ENCODE assay signal across 8 cellular contexts in genomic region chr19:44755219-44755618, GRCh38. TPM values are rescaled to one million over a fixed set of nuclear protein-coding genes. Genes with fewer than 3 reads are reported as not detected.
DNase-seq lines count a peak whose midpoint lies in the region; ATAC-seq, FAIRE-seq and TF ChIP-seq lines count a peak whose summit lies in the region.

No MANE protein-coding gene starts in this region.

- peaks cover 10% of the 10 kb centered on the region for H3K36me3 Mint-ChIP-seq in nephron (ENCODE audit: low read depth)

- no peaks in the 10 kb centered on the region for H3K27me3 ChIP-seq in BLaER1
- no peaks in the 10 kb centered on the region for H3K27me3 ChIP-seq in KMS-11 (ENCODE audit: insufficient read depth, low read depth)
- peaks cover 26% of the 10 kb centered on the region for H3K27me3 ChIP-seq in trophoblast cell (ENCODE audit: insufficient read depth, low read length)

- FAIRE-seq in D721Med (lab: Jason Lieb, UNC), result no peak

- H3K9ac ChIP-seq in BLaER1 (peak overlapping the region; percentile 80), KMS-11 (peak overlapping the region; percentile 77), trophoblast cell (ENCODE audit: low read length) (no peak overlapping the region)

- H3K4me1 Mint-ChIP-seq in nephron, result peaks cover 45% of the 10 kb centered on the region

- peaks cover 35% of the 10 kb centered on the region for H3K36me3 ChIP-seq in BLaER1
- peaks cover 4% of the 10 kb centered on the region; the same call in 1 of the 2 replicates for H3K36me3 ChIP-seq in KMS-11 (ENCODE audit: insufficient read depth)
- H3K36me3 ChIP-seq in trophoblast cell (ENCODE audit: control insufficient read depth in 1 of 2, insufficient read depth in 2 of 2, low read length in 2 of 2), result no peaks in the 10 kb centered on the region

- H3K4ac ChIP-seq in trophoblast cell (ENCODE audit: low read depth, low read length), result no peak overlapping the region

- H3K79me1 ChIP-seq in trophoblast cell (ENCODE audit: low read length), result peaks cover 6% of the 10 kb centered on the region

- no peak overlapping the region for H3K18ac ChIP-seq in trophoblast cell (ENCODE audit: low read length)

- no peak overlapping the region for H2BK120ac ChIP-seq in trophoblast cell (ENCODE audit: insufficient read depth, low read length, poor library complexity)

- no peak overlapping the region for H4K12ac ChIP-seq in trophoblast cell (ENCODE audit: low read depth, low read length)

- peak overlapping the region; percentile 58 to 77 (median 59) for H3K27ac Mint-ChIP-seq in nephron

- peak overlapping the region; percentile 77 to 81 (median 80) for H3K4me3 Mint-ChIP-seq in nephron

- H3K27me3 Mint-ChIP-seq in nephron (ENCODE audit: low read depth), result peaks cover 25% of the 10 kb centered on the region

- H4K20me1 ChIP-seq in BLaER1 (peaks cover 11% of the 10 kb centered on the region; the same call in 1 of the 2 replicates), KMS-11 (ENCODE audit: insufficient read depth) (no peaks in the 10 kb centered on the region)

- no peak overlapping the region for H2BK12ac ChIP-seq in trophoblast cell (ENCODE audit: low read length)

- no peak for ATAC-seq in HG02588 (IDR thresholded peaks at IDR 0.05; ENCODE audit: unreplicated experiment)

- peak overlapping the region; percentile 90 for H3K27ac ChIP-seq in BLaER1
- H3K27ac ChIP-seq in KMS-11, result peak overlapping the region; percentile 85
- H3K27ac ChIP-seq in cingulate gyrus (ENCODE audit: low read depth, low read length), result peak overlapping the region; percentile 10
- H3K27ac ChIP-seq in trophoblast cell (ENCODE audit: low read depth, low read length), result no peak overlapping the region

- no peak overlapping the region for H4K91ac ChIP-seq in trophoblast cell (ENCODE audit: low read depth, low read length)

- DNase-seq in SHP77 (lab: John Stamatoyannopoulos, UW) (no peak), trophoblast cell (no peak), D721Med (ENCODE audit: insufficient read length, low spot score) (no peak)

- H3K4me2 ChIP-seq in BLaER1 (peak overlapping the region; percentile 99), KMS-11 (peak overlapping the region; percentile 100), trophoblast cell (ENCODE audit: low read length) (no peak overlapping the region)

- H3K9me3 ChIP-seq in BLaER1 (no peaks in the 10 kb centered on the region), trophoblast cell (ENCODE audit: insufficient read depth, low read depth, low read length) (peaks cover 6% of the 10 kb centered on the region)

- H3K4me1 ChIP-seq in BLaER1 (peaks cover 90% of the 10 kb centered on the region), KMS-11 (ENCODE audit: low read depth, poor library complexity, severe bottlenecking) (peaks cover 60% of the 10 kb centered on the region), trophoblast cell (ENCODE audit: control insufficient read depth in 1 of 2, insufficient read depth in 2 of 2, low read length in 2 of 2) (peaks cover 27 to 29% of the 10 kb centered on the region in 2 experiments)

- H3K23ac ChIP-seq in trophoblast cell (ENCODE audit: low read length), result no peak overlapping the region

- TF ChIP-seq CTCF in KMS-11 (conservative IDR thresholded peaks at IDR 0.05; ENCODE audit: low read depth, low read length) (no peak), nephron (IDR thresholded peaks at IDR 0.05; ENCODE audit: unreplicated experiment in 3 of 3) (no peak), D721Med (IDR thresholded peaks at IDR 0.05; ENCODE audit: insufficient read depth, missing control alignments) (no peak)

- no peaks in the 10 kb centered on the region for H3K9me3 Mint-ChIP-seq in nephron

- H3K4me3 ChIP-seq in BLaER1, result peak overlapping the region; percentile 67
- H3K4me3 ChIP-seq in KMS-11 (IDR thresholded peaks at IDR 0.05; ENCODE audit: insufficient read depth, low read depth, low read length), result no peak overlapping the region
- H3K4me3 ChIP-seq in trophoblast cell (ENCODE audit: low read depth, low read length), result no peak overlapping the region

- H4K8ac ChIP-seq in trophoblast cell (ENCODE audit: low read depth, low read length), result no peak overlapping the region

- H2BK5ac ChIP-seq in trophoblast cell (ENCODE audit: low read depth, low read length, poor library complexity), result no peak overlapping the region

- H3K14ac ChIP-seq in trophoblast cell (ENCODE audit: low read length), result no peak overlapping the region

- no peak overlapping the region for H2AFZ ChIP-seq in KMS-11 (ENCODE audit: low read depth)
- H2AFZ ChIP-seq in trophoblast cell (ENCODE audit: insufficient read depth, low read length, poor library complexity), result no peak overlapping the region

- no CpG with 5 or more reads among the region's 4 CpGs for WGBS in trophoblast cell (ENCODE audit: extremely low coverage, insufficient coverage, insufficient read length)

- peaks cover 41% of the 10 kb centered on the region for H3K79me2 ChIP-seq in KMS-11 (ENCODE audit: insufficient read depth, low read depth)
- H3K79me2 ChIP-seq in trophoblast cell (ENCODE audit: control insufficient read depth, insufficient read depth, low read length, poor library complexity), result no peaks in the 10 kb centered on the region

- H2AK5ac ChIP-seq in trophoblast cell (ENCODE audit: low read length), result no peak overlapping the region

RNA-seq across cellular contexts. Expression of gene BCL3, which starts 6.7 kb away (rescaled TPM):
- 1.7 and 2.0 TPM in 2 replicates for polyA plus RNA-seq in trophoblast cell (2013)

RNA-seq across cellular contexts. Expression of gene CBLC, which starts 22.5 kb away (rescaled TPM):
- 1.4 and 1.7 TPM in 2 replicates for polyA plus RNA-seq in trophoblast cell (2013)

RNA-seq across cellular contexts. Expression of gene BCAM, which starts 53.7 kb away (rescaled TPM):
- 33.0 and 36.2 TPM in 2 replicates for polyA plus RNA-seq in trophoblast cell (2013)

RNA-seq across cellular contexts. Expression of gene CEACAM16, which starts 56.3 kb away (rescaled TPM):
- polyA plus RNA-seq in trophoblast cell (2013), result not detected in 2 replicates
